In the genomic region with DNA sequence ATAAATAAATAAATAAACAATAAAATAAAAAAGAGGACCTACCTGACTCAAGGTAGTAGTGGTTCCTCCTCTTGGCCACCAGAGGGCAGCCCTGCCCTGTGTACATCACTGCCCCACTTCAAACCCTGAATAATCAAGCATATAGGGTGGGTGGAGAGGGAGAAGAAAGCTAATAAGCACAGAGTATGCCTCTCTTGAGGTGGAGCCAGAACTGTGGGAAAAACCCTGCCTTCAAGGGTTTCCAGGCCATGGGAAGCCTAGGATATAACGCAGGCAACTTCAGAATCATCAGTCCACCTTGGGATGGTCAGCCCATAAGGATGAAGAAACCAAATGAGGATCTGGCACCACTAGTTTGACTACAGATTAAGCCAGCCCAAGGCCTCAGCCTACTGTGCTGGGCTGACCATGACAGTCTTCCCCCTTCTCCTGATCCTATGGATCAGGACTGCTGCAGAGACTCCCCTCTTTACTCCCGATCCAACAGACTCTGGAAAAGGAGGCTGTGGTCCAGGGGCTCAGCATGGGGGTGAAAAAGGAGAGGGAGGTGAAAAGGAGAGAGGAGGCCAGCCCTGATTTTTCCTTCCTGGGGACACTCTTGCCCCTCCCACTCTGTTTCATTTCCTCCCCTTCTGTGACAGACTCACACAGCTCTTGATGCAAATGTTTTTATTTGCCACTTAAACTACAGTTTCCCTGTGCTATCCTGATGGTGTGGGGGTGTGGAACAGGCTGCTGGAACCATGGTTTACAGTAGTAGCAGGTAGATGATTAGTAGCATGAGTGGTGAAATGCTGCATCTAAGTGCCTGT, we compare ENCODE assay signal across 8 cellular contexts. TPM values are rescaled to one million over a fixed set of nuclear protein-coding genes. Genes with fewer than 3 reads are reported as not detected.
DNase-seq lines count a peak whose midpoint lies in the region; ATAC-seq and TF ChIP-seq lines count a peak whose summit lies in the region.

No MANE protein-coding gene starts in this region.

- CTCF ChIA-PET in activated naive CD4-positive, alpha-beta T cell treated with anti-CD3 and anti-CD28 coated beads, Interleukin-2, amount 10 ng/mL, durations not matched to agents 7 days and 5 days (lab: Charles Lee): interaction anchor here (0.7 to 3.5 kb wide), 19 partner anchors 8 to 113 kb away, joined by 3 to 29 read pairs (median 6); partner anchors contain the start of genes AVPI1 and ZFYVE27

- H3K9me3 ChIP-seq in BLaER1 (no peaks in the 10 kb centered on the region), sigmoid colon (no peaks in the 10 kb centered on the region)

- H3K27ac Mint-ChIP-seq in activated naive CD4-positive, alpha-beta T cell treated with anti-CD3 and anti-CD28 coated beads, Interleukin-2, amount 10 ng/mL, durations not matched to agents 7 days and 5 days: peak overlapping the region; percentile 34

- H3K36me3 ChIP-seq in BLaER1: peaks cover 39% of the 10 kb centered on the region
- peaks cover 10 to 67% (median 22%) of the 10 kb centered on the region in 4 donors for H3K36me3 ChIP-seq in sigmoid colon

- H3K4me2 ChIP-seq in BLaER1: peak overlapping the region; percentile 17; the same call in 1 of the 2 replicates

- H3K4me3 ChIP-seq in BLaER1 (no peak overlapping the region), sigmoid colon (no peak overlapping the region)

- H4K20me1 ChIP-seq in BLaER1: no peaks in the 10 kb centered on the region

- intact Hi-C loops in head of caudate nucleus (cut with DNase I): no loop called here
- intact Hi-C loops in sigmoid colon (cut with DNase I): loop anchor here (1.0 to 2.0 kb wide), 2 partner anchors 22 to 54 kb away; no protein-coding TSS in a partner anchor

- H3K4me1 ChIP-seq in BLaER1 (peaks cover 14% of the 10 kb centered on the region), sigmoid colon (peaks cover 0 to 2% (median under 1%) of the 10 kb centered on the region in 4 donors)

- no peak overlapping the region for H3K27ac ChIP-seq in BLaER1
- H3K27ac ChIP-seq in sigmoid colon: peak overlapping the region in 2 of 4 donors; percentile 35

- H3K4me1 Mint-ChIP-seq in activated naive CD4-positive, alpha-beta T cell treated with anti-CD3 and anti-CD28 coated beads, Interleukin-2, amount 10 ng/mL, durations not matched to agents 7 days and 5 days: peaks cover 13% of the 10 kb centered on the region

- ATAC-seq in GM18907 (IDR thresholded peaks at IDR 0.05; ENCODE audit: unreplicated experiment) (peak; percentile 71), HG03565 (IDR thresholded peaks at IDR 0.05; ENCODE audit: unreplicated experiment) (peak; percentile 46), HG03439 (IDR thresholded peaks at IDR 0.05; ENCODE audit: unreplicated experiment) (no peak)

- H3K27me3 Mint-ChIP-seq in activated naive CD4-positive, alpha-beta T cell treated with anti-CD3 and anti-CD28 coated beads, Interleukin-2, amount 10 ng/mL, durations not matched to agents 7 days and 5 days: no peaks in the 10 kb centered on the region

- TF ChIP-seq POLR2A in sigmoid colon (IDR thresholded peaks at IDR 0.05): no peak

- TF ChIP-seq CTCF in sigmoid colon (IDR thresholded peaks at IDR 0.05): peak; percentile 85 to 90 (median 88)

- no peaks in the 10 kb centered on the region for H3K9me3 Mint-ChIP-seq in activated naive CD4-positive, alpha-beta T cell treated with anti-CD3 and anti-CD28 coated beads, Interleukin-2, amount 10 ng/mL, durations not matched to agents 7 days and 5 days

- H3K36me3 Mint-ChIP-seq in activated naive CD4-positive, alpha-beta T cell treated with anti-CD3 and anti-CD28 coated beads, Interleukin-2, amount 10 ng/mL, durations not matched to agents 7 days and 5 days: peaks cover 14% of the 10 kb centered on the region

- no peak overlapping the region for H3K4me3 Mint-ChIP-seq in activated naive CD4-positive, alpha-beta T cell treated with anti-CD3 and anti-CD28 coated beads, Interleukin-2, amount 10 ng/mL, durations not matched to agents 7 days and 5 days

- H3K27me3 ChIP-seq in BLaER1 (no peaks in the 10 kb centered on the region), sigmoid colon (no peaks in the 10 kb centered on the region)

- H3K9ac ChIP-seq in BLaER1: no peak overlapping the region; the same call in 1 of the 2 replicates

- DNase-seq in RPMI7951 (ENCODE audit: low read depth): peak; percentile 40
- peak; percentile 58 for DNase-seq in activated naive CD4-positive, alpha-beta T cell treated with anti-CD3 and anti-CD28 coated beads, Interleukin-2, amount 10 ng/mL, durations not matched to agents 7 days and 5 days
- peak in 30 of 42 donors; percentile 21 to 80 (median 52) for DNase-seq in head of caudate nucleus
- no peak for DNase-seq in sigmoid colon

- no peak for TF ChIP-seq EP300 in sigmoid colon (IDR thresholded peaks at IDR 0.05)

- 92 to 93% methylated on average over 2 of the region's 2 CpGs for WGBS in sigmoid colon, 2 donors

RNA-seq across cellular contexts. Expression of gene AVPI1, which starts 10.1 kb away (rescaled TPM):
- total RNA-seq in RPMI7951 (2014; rRNA removed; shearing (Covaris generic)): 7.6 and 13.2 TPM in 2 replicates
- 10 to 100 TPM; 10.5 to 16.1 (median 12.2) TPM for total RNA-seq in sigmoid colon
- 10 to 100 TPM; 22.6 to 58.3 (median 31.8) TPM for polyA plus RNA-seq in sigmoid colon

RNA-seq across cellular contexts. Expression of gene PI4K2A, which starts 36.5 kb away (rescaled TPM):
- 10.4 and 10.6 TPM in 2 replicates for total RNA-seq in RPMI7951 (2014; rRNA removed; shearing (Covaris generic))
- 10 to 100 TPM; 13.3 to 19.3 (median 13.9) TPM for total RNA-seq in sigmoid colon
- polyA plus RNA-seq in sigmoid colon: 1 to 10 TPM; 8.1 to 9.0 (median 8.9) TPM

RNA-seq across cellular contexts. Expression of gene MARVELD1, which starts 36.6 kb away (rescaled TPM):
- total RNA-seq in RPMI7951 (2014; rRNA removed; shearing (Covaris generic)): 29.0 and 41.7 TPM in 2 replicates
- total RNA-seq in sigmoid colon: 10 to 100 TPM; 17.3 to 40.7 (median 22.0) TPM
- polyA plus RNA-seq in sigmoid colon: 10 to 100 TPM; 16.2 to 22.2 (median 16.7) TPM

RNA-seq across cellular contexts. Expression of gene MORN4, which starts 43.7 kb away (rescaled TPM):
- total RNA-seq in RPMI7951 (2014; rRNA removed; shearing (Covaris generic)): 2.2 and 3.7 TPM in 2 replicates
- total RNA-seq in sigmoid colon: 10 to 100 TPM in 1 of 4 donors, 1 to 10 TPM in 2, under 1 TPM in 1; 0.83 to 23.4 (median 5.4) TPM
- 1 to 10 TPM; 1.2 to 2.5 (median 2.5) TPM for polyA plus RNA-seq in sigmoid colon

RNA-seq across cellular contexts. Expression of gene ZFYVE27, which starts 60.0 kb away (rescaled TPM):
- total RNA-seq in RPMI7951 (2014; rRNA removed; shearing (Covaris generic)): 7.0 and 10.3 TPM in 2 replicates
- 10 to 100 TPM in 3 of 4 donors, 1 to 10 TPM in 1; 8.9 to 15.9 (median 12.4) TPM for total RNA-seq in sigmoid colon
- polyA plus RNA-seq in sigmoid colon: 10 to 100 TPM in 1 of 3 donors, 1 to 10 TPM in 2; 7.2 to 42.2 (median 7.9) TPM
